ENCODE assay signal across 11 cellular contexts in the genomic region with DNA sequence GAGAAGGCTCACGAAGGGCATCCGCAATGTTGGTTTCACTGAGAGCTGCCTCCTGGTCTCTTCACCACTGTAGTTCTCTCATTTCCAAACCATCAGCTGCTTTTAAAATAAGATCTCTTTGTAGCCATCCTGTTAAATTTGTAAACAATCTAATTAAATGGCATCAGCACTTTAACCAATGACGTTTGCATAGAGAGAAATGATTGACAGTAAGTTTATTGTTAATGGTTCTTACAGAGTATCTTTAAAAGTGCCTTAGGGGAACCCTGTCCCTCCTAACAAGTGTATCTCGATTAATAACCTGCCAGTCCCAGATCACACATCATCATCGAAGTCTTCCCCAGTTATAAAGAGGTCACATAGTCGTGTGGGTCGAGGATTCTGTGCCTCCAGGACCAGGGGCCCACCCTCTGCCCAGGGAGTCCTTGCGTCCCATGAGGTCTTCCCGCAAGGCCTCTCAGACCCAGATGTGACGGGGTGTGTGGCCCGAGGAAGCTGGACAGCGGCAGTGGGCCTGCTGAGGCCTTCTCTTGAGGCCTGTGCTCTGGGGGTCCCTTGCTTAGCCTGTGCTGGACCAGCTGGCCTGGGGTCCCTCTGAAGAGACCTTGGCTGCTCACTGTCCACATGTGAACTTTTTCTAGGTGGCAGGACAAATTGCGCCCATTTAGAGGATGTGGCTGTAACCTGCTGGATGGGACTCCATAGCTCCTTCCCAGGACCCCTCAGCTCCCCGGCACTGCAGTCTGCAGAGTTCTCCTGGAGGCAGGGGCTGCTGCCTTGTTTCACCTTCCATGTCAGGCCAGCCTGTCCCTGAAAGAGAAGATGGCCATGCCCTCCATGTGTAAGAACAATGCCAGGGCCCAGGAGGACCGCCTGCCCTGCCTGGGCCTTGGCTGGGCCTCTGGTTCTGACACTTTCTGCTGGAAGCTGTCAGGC. TPM values are rescaled to one million over a fixed set of nuclear protein-coding genes. Genes with fewer than 3 reads are reported as not detected.
DNase-seq lines count a peak whose midpoint lies in the region; ATAC-seq and TF ChIP-seq lines count a peak whose summit lies in the region.
"Had no signal": no experiment of that assay in that cellular context is flagged by ENCODE, and none has a peak within 500 bp of the region (broad histone marks: within the 10 kb centered on the region; RNA-seq: fewer than 3 reads in every experiment).

No MANE protein-coding gene starts in this region.

- H3K9me3 Mint-ChIP-seq in CD8-positive, alpha-beta T cell, result no peaks in the 10 kb centered on the region

- POLR2A ChIA-PET in CD8-positive, alpha-beta T cell (lab: Charles Lee), result interaction anchor here (0.8 kb wide), 1 partner anchor 15 kb away, joined by 4 read pairs; no protein-coding TSS in a partner anchor
- POLR2A ChIA-PET in Panc1 (lab: Charles Lee), result interaction anchor here (0.8 kb wide), 1 partner anchor 15 kb away, joined by 5 read pairs; no protein-coding TSS in a partner anchor

- intact Hi-C loops in CD8-positive, alpha-beta T cell (cut with DNase I, micrococcal nuclease), result loop anchor here (2.0 to 5.0 kb wide), 2 partner anchors 17 to 35 kb away; a partner anchor contains a TSS
- intact Hi-C loops in Panc1 (cut with micrococcal nuclease; ENCODE audit: unreplicated experiment), result no loop called here

- H3K27ac ChIP-seq in CD8-positive, alpha-beta T cell (ENCODE audit: low read depth, low read length), result peak overlapping the region; percentile 34
- H3K27ac ChIP-seq in Panc1 (ENCODE audit: low read length) (peak overlapping the region; percentile 48; the same call in 1 of the 2 replicates), neutrophil (peak overlapping the region; percentile 54)

- H3K27me3 ChIP-seq in CD8-positive, alpha-beta T cell (ENCODE audit: insufficient read depth, low read length), result no peaks in the 10 kb centered on the region
- H3K27me3 ChIP-seq in Panc1 (ENCODE audit: control insufficient read depth, insufficient read depth, low read length) (no peaks in the 10 kb centered on the region), neutrophil (no peaks in the 10 kb centered on the region)

- peaks cover 15% of the 10 kb centered on the region for H3K4me1 ChIP-seq in CD8-positive, alpha-beta T cell (ENCODE audit: insufficient read depth, low read length)
- peaks cover 34% of the 10 kb centered on the region for H3K4me1 ChIP-seq in Panc1 (ENCODE audit: control insufficient read depth, insufficient read depth, low read length)
- H3K4me1 ChIP-seq in neutrophil (ENCODE audit: control insufficient read depth in 1 of 2, insufficient read depth in 1 of 2, low read depth in 1 of 2, low read length in 1 of 2), result no peaks in the 10 kb centered on the region

- peaks cover 17% of the 10 kb centered on the region for H3K4me1 Mint-ChIP-seq in CD8-positive, alpha-beta T cell (ENCODE audit: low read depth)
- H3K4me1 Mint-ChIP-seq: brain had no signal

- CTCF ChIA-PET in CD8-positive, alpha-beta T cell (lab: Charles Lee), result interaction anchor here (1.1 to 3.1 kb wide), 3 partner anchors 18 to 74 kb away, joined by 3 to 8 read pairs (median 3); no protein-coding TSS in a partner anchor
- CTCF ChIA-PET in Panc1 (lab: Charles Lee), result interaction anchor here (1.0 kb wide), 1 partner anchor 138 kb away, joined by 3 read pairs; no protein-coding TSS in a partner anchor

- H3K27me3 Mint-ChIP-seq in CD8-positive, alpha-beta T cell (ENCODE audit: low read depth), result no peaks in the 10 kb centered on the region

- DNase-seq in CD8-positive, alpha-beta T cell, result no peak
- DNase-seq in Panc1 (ENCODE audit: low read depth, low spot score) (no peak), erythroblast (lab: John Stamatoyannopoulos, UW) (no peak)
- DNase-seq: DMS 273 treated with DMSO at 0.1 percent for 48 hours, RPMI8226 had no signal

- peak overlapping the region; percentile 23 for H3K4me3 Mint-ChIP-seq in CD8-positive, alpha-beta T cell
- H3K4me3 Mint-ChIP-seq: brain had no signal

- H3K36me3 Mint-ChIP-seq in CD8-positive, alpha-beta T cell, result peaks cover 74% of the 10 kb centered on the region

- in situ Hi-C loops in Panc1 (cut with HindIII; ENCODE audit: low pct_unique_long_range_greater_than_20kb, low sequenced_read_pairs), result no loop called here

- no peak for TF ChIP-seq CTCF in CD8-positive, alpha-beta T cell (IDR thresholded peaks at IDR 0.05)
- TF ChIP-seq CTCF in Panc1 (IDR thresholded peaks at IDR 0.05) (no peak), neutrophil (IDR thresholded peaks at IDR 0.05) (no peak)

- no peak for ATAC-seq in CD8-positive, alpha-beta T cell
- ATAC-seq in Panc1 (no peak), GM19397 (IDR thresholded peaks at IDR 0.05; ENCODE audit: unreplicated experiment) (no peak), GM18909 (IDR thresholded peaks at IDR 0.05; ENCODE audit: poor library complexity, unreplicated experiment) (no peak), GM19452 (IDR thresholded peaks at IDR 0.05; ENCODE audit: unreplicated experiment) (no peak), GM18868 (IDR thresholded peaks at IDR 0.05; ENCODE audit: unreplicated experiment) (no peak)

- H3K9me3 ChIP-seq in CD8-positive, alpha-beta T cell (ENCODE audit: low read length), result no peaks in the 10 kb centered on the region
- H3K9me3 ChIP-seq in Panc1 (ENCODE audit: control insufficient read depth, insufficient read depth, low read depth, low read length) (no peaks in the 10 kb centered on the region), neutrophil (no peaks in the 10 kb centered on the region)

- H3K4me3 ChIP-seq in CD8-positive, alpha-beta T cell (ENCODE audit: low read depth, low read length), result no peak overlapping the region
- no peak overlapping the region for H3K4me3 ChIP-seq in Panc1 (ENCODE audit: low read depth in 2 of 2, low read length in 2 of 2)
- no peak overlapping the region for H3K4me3 ChIP-seq in neutrophil (ENCODE audit: low read depth in 1 of 2, low read length in 1 of 2)

- TSS peak; percentile 52 for BruUV-seq in Panc1 (replicated peaks; lab: Mats Ljungman, UMichigan)

- peak; percentile 4 for TF ChIP-seq POLR2A in erythroblast (IDR thresholded peaks at IDR 0.05; ENCODE audit: low read length)

- H3K36me3 ChIP-seq in CD8-positive, alpha-beta T cell (ENCODE audit: insufficient read depth, low read length), result peaks cover 57% of the 10 kb centered on the region
- H3K36me3 ChIP-seq in Panc1 (ENCODE audit: control insufficient read depth, insufficient read depth, low read length) (peaks cover 17% of the 10 kb centered on the region), neutrophil (peaks cover 71% of the 10 kb centered on the region)

- H3K27ac Mint-ChIP-seq in CD8-positive, alpha-beta T cell, result peak overlapping the region; percentile 87

RNA-seq across cellular contexts. Expression of a gene that starts 16.6 kb away (rescaled TPM):
- total RNA-seq in CD8-positive, alpha-beta T cell, result 100 to 1,000 TPM; 398 to 438 TPM
- 985 TPM for total RNA-seq in Panc1 (2021; ENCODE audit: unreplicated experiment)
- polyA plus RNA-seq in Panc1 (2012; ENCODE audit: insufficient read length), result 958 TPM

RNA-seq across cellular contexts. Expression of a gene that starts 21.3 kb away (rescaled TPM):
- 10 to 100 TPM; 30.0 to 38.5 TPM for total RNA-seq in CD8-positive, alpha-beta T cell
- 33.0 TPM for total RNA-seq in Panc1 (2021; ENCODE audit: unreplicated experiment)
- polyA plus RNA-seq in Panc1 (2012; ENCODE audit: insufficient read length), result 21.9 TPM

RNA-seq across cellular contexts. Expression of a gene that starts 30.7 kb away (rescaled TPM):
- 100 to 1,000 TPM; 113 to 126 TPM for total RNA-seq in CD8-positive, alpha-beta T cell
- total RNA-seq in Panc1 (2021; ENCODE audit: unreplicated experiment), result 406 TPM
- 616 TPM for polyA plus RNA-seq in Panc1 (2012; ENCODE audit: insufficient read length)

RNA-seq across cellular contexts. Expression of a gene that starts 43.6 kb away (rescaled TPM):
- 1 to 10 TPM; 3.2 to 4.8 TPM for total RNA-seq in CD8-positive, alpha-beta T cell
- total RNA-seq in Panc1 (2021; ENCODE audit: unreplicated experiment), result 0.69 TPM
- 1.2 TPM for polyA plus RNA-seq in Panc1 (2012; ENCODE audit: insufficient read length)
